14 cellular contexts compared by ENCODE assay signal in genomic region chr1:234554478-234555311, GRCh38. TPM values are rescaled to one million over a fixed set of nuclear protein-coding genes. Genes with fewer than 3 reads are reported as not detected.
DNase-seq lines count a peak whose midpoint lies in the region; ATAC-seq and TF ChIP-seq lines count a peak whose summit lies in the region.
"Had no signal": no experiment of that assay in that cellular context is flagged by ENCODE, and none has a peak within 500 bp of the region (broad histone marks: within the 10 kb centered on the region; RNA-seq: fewer than 3 reads in every experiment).

No MANE protein-coding gene starts in this region.

- ATAC-seq in HG03571 (IDR thresholded peaks at IDR 0.05; ENCODE audit: unreplicated experiment): no peak
- ATAC-seq: activated T-cell treated with anti-CD3 and anti-CD28 coated beads, Interleukin-2, amount 50 U/mL, for 4 hours had no signal

- peaks cover 4% of the 10 kb centered on the region; the same call in 1 of the 2 replicates for H3K27me3 Mint-ChIP-seq in HFFc6 (ENCODE audit: insufficient read depth)
- H3K27me3 Mint-ChIP-seq in activated CD4-positive, alpha-beta T cell treated with anti-CD3 and anti-CD28 coated beads, Interleukin-2, amount 10 ng/mL, durations not matched to agents 24 days and 14 days: no peaks in the 10 kb centered on the region

- H3K4me3 ChIP-seq in dorsolateral prefrontal cortex (no peak overlapping the region), trophoblast cell (ENCODE audit: low read depth, low read length) (no peak overlapping the region)
- H3K4me3 ChIP-seq: GM23248 had no signal

- H2AFZ ChIP-seq in trophoblast cell (ENCODE audit: insufficient read depth, low read length, poor library complexity): peak overlapping the region; percentile 20
- H2AFZ ChIP-seq: GM23248 had no signal

- H3K27me3 ChIP-seq in dorsolateral prefrontal cortex: no peaks in the 10 kb centered on the region
- H3K27me3 ChIP-seq in trophoblast cell (ENCODE audit: insufficient read depth, low read length): no peaks in the 10 kb centered on the region
- H3K27me3 ChIP-seq: neutrophil had no signal

- peak overlapping the region in 54 of 59 donors; percentile 2 to 99 (median 82) for H3K27ac ChIP-seq in dorsolateral prefrontal cortex
- peak overlapping the region; percentile 48 for H3K27ac ChIP-seq in trophoblast cell (ENCODE audit: low read depth, low read length)
- H3K27ac ChIP-seq: neutrophil had no signal

- peak overlapping the region; percentile 71 for H2BK120ac ChIP-seq in trophoblast cell (ENCODE audit: insufficient read depth, low read length, poor library complexity)

- no peak overlapping the region for H4K12ac ChIP-seq in trophoblast cell (ENCODE audit: low read depth, low read length)

- no peak overlapping the region for H3K9ac ChIP-seq in trophoblast cell (ENCODE audit: low read length)
- H3K9ac ChIP-seq: GM23248 had no signal

- H4K8ac ChIP-seq in trophoblast cell (ENCODE audit: low read depth, low read length): no peak overlapping the region

- peak overlapping the region; percentile 58 for H3K14ac ChIP-seq in trophoblast cell (ENCODE audit: low read length)

- WGBS in trophoblast cell (ENCODE audit: extremely low coverage, insufficient coverage, insufficient read length): no CpG with 5 or more reads among the region's 14 CpGs

- no peak overlapping the region for H3K4me2 ChIP-seq in trophoblast cell (ENCODE audit: low read length)

- H3K9me3 ChIP-seq in trophoblast cell (ENCODE audit: insufficient read depth, low read depth, low read length): no peaks in the 10 kb centered on the region
- H3K9me3 ChIP-seq: neutrophil had no signal

- peak overlapping the region; percentile 22 for H2BK5ac ChIP-seq in trophoblast cell (ENCODE audit: low read depth, low read length, poor library complexity)

- peak overlapping the region; percentile 78; the same call in 1 of the 2 replicates for H3K27ac Mint-ChIP-seq in HFFc6
- no peak overlapping the region for H3K27ac Mint-ChIP-seq in activated CD4-positive, alpha-beta T cell treated with anti-CD3 and anti-CD28 coated beads, Interleukin-2, amount 10 ng/mL, durations not matched to agents 24 days and 14 days

- no peaks in the 10 kb centered on the region for H3K36me3 Mint-ChIP-seq in HFFc6 (ENCODE audit: low read depth)
- H3K36me3 Mint-ChIP-seq in activated CD4-positive, alpha-beta T cell treated with anti-CD3 and anti-CD28 coated beads, Interleukin-2, amount 10 ng/mL, durations not matched to agents 24 days and 14 days (ENCODE audit: low read depth): no peaks in the 10 kb centered on the region

- H3K23ac ChIP-seq in trophoblast cell (ENCODE audit: low read length): no peak overlapping the region

- H3K36me3 ChIP-seq in trophoblast cell (ENCODE audit: control insufficient read depth in 1 of 2, insufficient read depth in 2 of 2, low read length in 2 of 2): no peaks in the 10 kb centered on the region
- H3K36me3 ChIP-seq: neutrophil had no signal

- peak overlapping the region; percentile 39 for H3K18ac ChIP-seq in trophoblast cell (ENCODE audit: low read length)

- no peaks in the 10 kb centered on the region for H3K79me2 ChIP-seq in trophoblast cell (ENCODE audit: control insufficient read depth, insufficient read depth, low read length, poor library complexity)

- TF ChIP-seq CTCF in HFFc6 (IDR thresholded peaks at IDR 0.05) (no peak), dorsolateral prefrontal cortex (IDR thresholded peaks at IDR 0.05 in 54 of 56, conservative IDR thresholded peaks at IDR 0.05 in 2 of 56; ENCODE audit: low read depth in 1 of 56, partially characterized antibody in 56 of 56) (no peak)

- peaks cover 22% of the 10 kb centered on the region for H3K4me1 Mint-ChIP-seq in HFFc6 (ENCODE audit: low read depth)
- H3K4me1 Mint-ChIP-seq in activated CD4-positive, alpha-beta T cell treated with anti-CD3 and anti-CD28 coated beads, Interleukin-2, amount 10 ng/mL, durations not matched to agents 24 days and 14 days: no peaks in the 10 kb centered on the region

- no peak for DNase-seq in HFFc6
- peak; percentile 85 for DNase-seq in NCI-H2029 treated with DMSO at 0.1 percent for 48 hours (lab: John Stamatoyannopoulos, UW)
- DNase-seq in dorsolateral prefrontal cortex: no peak
- DNase-seq in trophoblast cell: no peak
- no peak for DNase-seq in activated CD4-positive, alpha-beta T cell treated with anti-CD3 and anti-CD28 coated beads, Interleukin-2, amount 10 ng/mL, durations not matched to agents 24 days and 14 days
- no peak for DNase-seq in activated CD4-positive, alpha-beta T cell treated with anti-CD3 and anti-CD28 coated beads, Interleukin-2, amount 50 U/mL, for 48 hours
- DNase-seq: activated CD4-positive, CD25-positive, alpha-beta regulatory T cell; activated T-cell treated with anti-CD3 and anti-CD28 coated beads, Interleukin-2, amount 50 U/mL, for 4 hours; central memory CD4-positive, alpha-beta T cell; GM23248; NCI-H226; SIG-M5 had no signal

- H3K79me1 ChIP-seq in trophoblast cell (ENCODE audit: low read length): peaks cover 41% of the 10 kb centered on the region

- no peaks in the 10 kb centered on the region for H3K9me3 Mint-ChIP-seq in HFFc6
- no peaks in the 10 kb centered on the region for H3K9me3 Mint-ChIP-seq in activated CD4-positive, alpha-beta T cell treated with anti-CD3 and anti-CD28 coated beads, Interleukin-2, amount 10 ng/mL, durations not matched to agents 24 days and 14 days
- H3K9me3 Mint-ChIP-seq: activated T-cell treated with anti-CD3 and anti-CD28 coated beads, Interleukin-2, amount 50 U/mL, for 4 hours had no signal

- intact Hi-C loops in dorsolateral prefrontal cortex (cut with DNase I): loop anchor here in 1 of 2 donors (5.0 kb wide), 1 partner anchor 43 kb away; no protein-coding TSS in a partner anchor
- intact Hi-C loops in activated CD4-positive, alpha-beta T cell treated with anti-CD3 and anti-CD28 coated beads, Interleukin-2, amount 10 ng/mL, durations not matched to agents 24 days and 14 days (cut with micrococcal nuclease): no loop called here

- H3K4me1 ChIP-seq in trophoblast cell (ENCODE audit: control insufficient read depth in 1 of 2, insufficient read depth in 2 of 2, low read length in 2 of 2): peaks cover 38 to 44% of the 10 kb centered on the region in 2 experiments

- H3K4me3 Mint-ChIP-seq in HFFc6: no peak overlapping the region
- H3K4me3 Mint-ChIP-seq in activated CD4-positive, alpha-beta T cell treated with anti-CD3 and anti-CD28 coated beads, Interleukin-2, amount 10 ng/mL, durations not matched to agents 24 days and 14 days: no peak overlapping the region
- H3K4me3 Mint-ChIP-seq: activated T-cell treated with anti-CD3 and anti-CD28 coated beads, Interleukin-2, amount 50 U/mL, for 4 hours had no signal

- peak overlapping the region; percentile 5 for H2AK5ac ChIP-seq in trophoblast cell (ENCODE audit: low read length)

- H4K91ac ChIP-seq in trophoblast cell (ENCODE audit: low read depth, low read length): peak overlapping the region; percentile 80

- H3K4ac ChIP-seq in trophoblast cell (ENCODE audit: low read depth, low read length): no peak overlapping the region

- peak overlapping the region; percentile 72 for H2BK12ac ChIP-seq in trophoblast cell (ENCODE audit: low read length)

RNA-seq across cellular contexts. Expression of gene IRF2BP2, which starts 55.3 kb away (rescaled TPM):
- 10 to 100 TPM; 58.6 to 87.1 (median 73.2) TPM for total RNA-seq in HFFc6 (2021; fragmentation: NEBNext Ultra II Directional; extraction: Animal tissue kit (Norgen Biotek cat#: 25700))
- total RNA-seq in dorsolateral prefrontal cortex: 100 to 1,000 TPM in 54 of 120 experiments, 10 to 100 TPM in 66; 60.9 to 188 (median 96.3) TPM
- polyA plus RNA-seq in trophoblast cell (2013): 147 and 150 TPM in 2 replicates
- total RNA-seq in activated CD4-positive, alpha-beta T cell treated with anti-CD3 and anti-CD28 coated beads, Interleukin-2, amount 10 ng/mL, durations not matched to agents 24 days and 14 days: 206 and 217 TPM in 2 replicates
